In genomic region chr4:26020896-26021295, GRCh38 we compare ENCODE assay signal across 1 cellular context.
TF ChIP-seq lines count a peak whose summit lies in the region.

No MANE protein-coding gene starts in this region.

TF ChIP-seq in SK-N-SH, 30 proteins besides CTCF, POLR2A, EP300 and RAD21 (continued from another document):
- TF ChIP-seq REST (IDR thresholded peaks at IDR 0.05; ENCODE audit: low read depth, low read length) (no peak), JUND (IDR thresholded peaks at IDR 0.05) (no peak), POLR2AphosphoS5 (IDR thresholded peaks at IDR 0.05; ENCODE audit: low read depth, low read length) (no peak)
